8 cellular contexts compared by ENCODE assay signal in genomic region chr10:97332586-97333350, GRCh38. TPM values are rescaled to one million over a fixed set of nuclear protein-coding genes. Genes with fewer than 3 reads are reported as not detected.
A peak's percentile ranks its signal among the peaks of the same experiment; 100 is the strongest.
DNase-seq lines count a peak whose midpoint lies in the region; ATAC-seq and TF ChIP-seq lines count a peak whose summit lies in the region.

No MANE protein-coding gene starts in this region.

- H3K4me3 ChIP-seq in left lung: peak overlapping the region; percentile 80 to 91

- ATAC-seq in stimulated activated naive CD8-positive, alpha-beta T cell treated with anti-CD3 and anti-CD28 coated beads, Interleukin-15, Interleukin-2, amounts not matched to agents 100 U/mL and 50 U/mL, for 24 hours: no peak
- ATAC-seq in left lung: peak; percentile 44
- no peak for ATAC-seq in stimulated activated naive CD8-positive, alpha-beta T cell treated with anti-CD3 and anti-CD28 coated beads, Interleukin-15, amount 100 ng/mL, for 72 hours

- TF ChIP-seq CTCF in RWPE1 (conservative IDR thresholded peaks at IDR 0.05; ENCODE audit: low read depth) (peak; percentile 49; the same call in 1 of the 2 replicates), left lung (IDR thresholded peaks at IDR 0.05) (no peak)

- CTCF ChIA-PET in RWPE1 (lab: Yijun Ruan, JAX): interaction anchor here (0.5 to 2.6 kb wide), 12 partner anchors 13 to 897 kb away, joined by 3 to 9 read pairs (median 4); no protein-coding TSS in a partner anchor

- H3K27me3 ChIP-seq in left lung: no peaks in the 10 kb centered on the region

- H3K4me1 ChIP-seq in left lung: peaks cover 17 to 76% of the 10 kb centered on the region in 2 donors

- no peaks in the 10 kb centered on the region for H3K9me3 Mint-ChIP-seq in stimulated activated naive CD8-positive, alpha-beta T cell treated with anti-CD3 and anti-CD28 coated beads, Interleukin-15, Interleukin-2, amounts not matched to agents 100 ng/mL and 50 ng/mL, for 24 hours
- no peaks in the 10 kb centered on the region for H3K9me3 Mint-ChIP-seq in stimulated activated naive CD8-positive, alpha-beta T cell treated with anti-CD3 and anti-CD28 coated beads, Interleukin-15, amount 100 ng/mL, for 72 hours

- H3K27ac ChIP-seq in RWPE1: peak overlapping the region; percentile 93
- H3K27ac ChIP-seq in left lung: peak overlapping the region; percentile 95 to 99

- intact Hi-C loops in left lung (cut with DNase I): loop anchor here in 1 of 2 donors (5.0 kb wide), 1 partner anchor 55 kb away; no protein-coding TSS in a partner anchor

- H3K36me3 Mint-ChIP-seq in stimulated activated naive CD8-positive, alpha-beta T cell treated with anti-CD3 and anti-CD28 coated beads, Interleukin-15, Interleukin-2, amounts not matched to agents 100 ng/mL and 50 ng/mL, for 24 hours (ENCODE audit: low read depth): peaks cover 9% of the 10 kb centered on the region

- POLR2A ChIA-PET in RWPE1 (lab: Yijun Ruan, JAX; ENCODE audit: low non-redundant PET): interaction anchor here (0.9 to 1.6 kb wide), 2 partner anchors 13 to 26 kb away, joined by 3 to 10 read pairs; no protein-coding TSS in a partner anchor

- peak overlapping the region; percentile 89 for H3K4me3 Mint-ChIP-seq in stimulated activated naive CD8-positive, alpha-beta T cell treated with anti-CD3 and anti-CD28 coated beads, Interleukin-15, Interleukin-2, amounts not matched to agents 100 ng/mL and 50 ng/mL, for 24 hours
- H3K4me3 Mint-ChIP-seq in stimulated activated naive CD8-positive, alpha-beta T cell treated with anti-CD3 and anti-CD28 coated beads, Interleukin-15, amount 100 ng/mL, for 72 hours: peak overlapping the region; percentile 89 to 97

- H3K4me1 Mint-ChIP-seq in stimulated activated naive CD8-positive, alpha-beta T cell treated with anti-CD3 and anti-CD28 coated beads, Interleukin-15, Interleukin-2, amounts not matched to agents 100 ng/mL and 50 ng/mL, for 24 hours (ENCODE audit: low read depth): peaks cover 66% of the 10 kb centered on the region
- H3K4me1 Mint-ChIP-seq in stimulated activated naive CD8-positive, alpha-beta T cell treated with anti-CD3 and anti-CD28 coated beads, Interleukin-15, amount 100 ng/mL, for 72 hours: peaks cover 53% of the 10 kb centered on the region

- H3K27me3 Mint-ChIP-seq in stimulated activated naive CD8-positive, alpha-beta T cell treated with anti-CD3 and anti-CD28 coated beads, Interleukin-15, Interleukin-2, amounts not matched to agents 100 ng/mL and 50 ng/mL, for 24 hours: no peaks in the 10 kb centered on the region
- H3K27me3 Mint-ChIP-seq in stimulated activated naive CD8-positive, alpha-beta T cell treated with anti-CD3 and anti-CD28 coated beads, Interleukin-15, amount 100 ng/mL, for 72 hours: peaks cover 9% of the 10 kb centered on the region

- no peaks in the 10 kb centered on the region for H3K9me3 ChIP-seq in left lung

- H3K27ac Mint-ChIP-seq in stimulated activated naive CD8-positive, alpha-beta T cell treated with anti-CD3 and anti-CD28 coated beads, Interleukin-15, Interleukin-2, amounts not matched to agents 100 ng/mL and 50 ng/mL, for 24 hours: peak overlapping the region; percentile 85
- peak overlapping the region; percentile 95 to 96 for H3K27ac Mint-ChIP-seq in stimulated activated naive CD8-positive, alpha-beta T cell treated with anti-CD3 and anti-CD28 coated beads, Interleukin-15, amount 100 ng/mL, for 72 hours

- no peak for DNase-seq in stimulated activated naive CD8-positive, alpha-beta T cell treated with anti-CD3 and anti-CD28 coated beads, Interleukin-15, Interleukin-2, amounts not matched to agents 100 U/mL and 50 U/mL, for 24 hours
- DNase-seq in RWPE1 (ENCODE audit: low spot score) (peak; percentile 81), dedifferentiated amniotic fluid mesenchymal stem cell (ENCODE audit: extremely low spot score) (peak; percentile 76), left lung (peak in 1 of 2 donors; percentile 71), mesenteric fat pad (ENCODE audit: low spot score) (no peak), NCI-H1105 treated with DMSO at 0.1 percent for 48 hours (lab: John Stamatoyannopoulos, UW) (no peak)
- no peak for DNase-seq in stimulated activated naive CD8-positive, alpha-beta T cell treated with anti-CD3 and anti-CD28 coated beads, Interleukin-15, amount 100 ng/mL, for 72 hours

- H3K36me3 ChIP-seq in left lung: peaks cover 0 to 33% of the 10 kb centered on the region in 2 donors

RNA-seq across cellular contexts. Expression of gene FRAT2, which starts 1.8 kb away (rescaled TPM):
- total RNA-seq in left lung (10 to 100 TPM; 12.8 to 30.2 TPM), mesenteric fat pad (8.4 TPM)

RNA-seq across cellular contexts. Expression of gene FRAT1, which starts 13.7 kb away (rescaled TPM):
- 10 to 100 TPM in 1 of 2 donors, 1 to 10 TPM in 1; 5.2 to 10.8 TPM for total RNA-seq in left lung
- 8.2 TPM for total RNA-seq in mesenteric fat pad

RNA-seq across cellular contexts. Expression of gene ARHGAP19, which starts 40.3 kb away (rescaled TPM):
- 10 to 100 TPM in 1 of 2 donors, 1 to 10 TPM in 1; 9.8 to 11.4 TPM for total RNA-seq in left lung
- total RNA-seq in mesenteric fat pad: 7.9 TPM

Comparison
In these comparisons a context has a peak if more than half of its experiments do, and no peak if none do; other contexts are left out.
1. DNase-seq: peak in RWPE1 (single experiment) and dedifferentiated amniotic fluid mesenchymal stem cell (single experiment); none in stimulated activated naive CD8-positive, alpha-beta T cell treated with anti-CD3 and anti-CD28 coated beads, Interleukin-15, Interleukin-2, amounts not matched to agents 100 U/mL and 50 U/mL, for 24 hours (single experiment), stimulated activated naive CD8-positive, alpha-beta T cell treated with anti-CD3 and anti-CD28 coated beads, Interleukin-15, amount 100 ng/mL, for 72 hours (0 of 2), mesenteric fat pad (single experiment) and NCI-H1105 treated with DMSO at 0.1 percent for 48 hours (single experiment).